Comparison of ENCODE assay signal across 3 cellular contexts in genomic region chr20:32164984-32165735, GRCh38.
TF ChIP-seq lines count a peak whose summit lies in the region.

No MANE protein-coding gene starts in this region.

TF ChIP-seq in IMR-90, 13 proteins besides CTCF, POLR2A, EP300 and RAD21:
- TF ChIP-seq MAFK (IDR thresholded peaks at IDR 0.05; ENCODE audit: low read depth, low read length) (no peak), FOS (IDR thresholded peaks at IDR 0.05; ENCODE audit: low read depth, low read length) (no peak), MXI1 (IDR thresholded peaks at IDR 0.05; ENCODE audit: borderline replicate concordance, low read depth, low read length) (no peak), BHLHE40 (IDR thresholded peaks at IDR 0.05; ENCODE audit: low read depth, low read length) (no peak), USF2 (IDR thresholded peaks at IDR 0.05; ENCODE audit: low read depth, low read length) (no peak), SMC3 (IDR thresholded peaks at IDR 0.05; ENCODE audit: low read depth, low read length) (no peak), CEBPB (IDR thresholded peaks at IDR 0.05; ENCODE audit: low read depth, low read length) (no peak), NFE2L2 (IDR thresholded peaks at IDR 0.05; ENCODE audit: low read depth, low read length) (no peak), MAZ (IDR thresholded peaks at IDR 0.05; ENCODE audit: borderline replicate concordance, low read depth, low read length) (no peak), CHD1 (IDR thresholded peaks at IDR 0.05; ENCODE audit: low read depth, low read length) (no peak), RCOR1 (IDR thresholded peaks at IDR 0.05; ENCODE audit: insufficient replicate concordance, low read length) (no peak), ELK1 (IDR thresholded peaks at IDR 0.05; ENCODE audit: borderline replicate concordance, low read depth, low read length) (no peak), RFX5 (IDR thresholded peaks at IDR 0.05; ENCODE audit: low read depth, low read length) (no peak)

TF ChIP-seq in K562, 482 proteins besides CTCF, POLR2A, EP300 and RAD21:
- no peak for TF ChIP-seq SFPQ (IDR thresholded peaks at IDR 0.05; ENCODE audit: low read depth, low read length)
- peak; percentile 15 for TF ChIP-seq HMGN3 (IDR thresholded peaks at IDR 0.05; ENCODE audit: borderline replicate concordance, extremely low read depth, insufficient read length, low read depth, low read length)

TF ChIP-seq in HepG2, 621 proteins besides CTCF, POLR2A, EP300 and RAD21:
- TF ChIP-seq RBM22 (optimal IDR thresholded peaks at IDR 0.05; ENCODE audit: low read length) (peak; percentile 79), AGO2 (optimal IDR thresholded peaks at IDR 0.05; ENCODE audit: low read depth, low read length) (peak; percentile 47), ZNF687 (CRISPR knock-in tag; IDR thresholded peaks at IDR 0.05) (peak; percentile 21; the same call in 1 of the 2 replicates), NKX3-1 (CRISPR knock-in tag; IDR thresholded peaks at IDR 0.05) (no peak), ZNF768 (CRISPR knock-in tag; IDR thresholded peaks at IDR 0.05) (peak; percentile 17; the same call in 1 of the 2 replicates), ZNF180 (CRISPR knock-in tag; IDR thresholded peaks at IDR 0.05; ENCODE audit: borderline replicate concordance, low read depth) (no peak), ZNF839 (CRISPR knock-in tag; IDR thresholded peaks at IDR 0.05; ENCODE audit: borderline replicate concordance) (peak; percentile 57; the same call in 1 of the 2 replicates), POLR2G (IDR thresholded peaks at IDR 0.05; ENCODE audit: low read depth, low read length) (peak; percentile 22; the same call in 1 of the 2 replicates)
TF ChIP-seq in HepG2: peak in this region for 6.
